In genomic region chr4:98570160-98570797, GRCh38 we compare ENCODE assay signal across 23 cellular contexts.
DNase-seq lines count a peak whose midpoint lies in the region; ATAC-seq and TF ChIP-seq lines count a peak whose summit lies in the region.
"Had no signal": no experiment of that assay in that cellular context is flagged by ENCODE, and none has a peak within 500 bp of the region (broad histone marks: within the 10 kb centered on the region; RNA-seq: fewer than 3 reads in every experiment).

No MANE protein-coding gene starts in this region.

- no peaks in the 10 kb centered on the region for H3K9me3 Mint-ChIP-seq in activated T-cell treated with anti-CD3 and anti-CD28 coated beads, Interleukin-2, amount 50 U/mL, for 24 hours
- no peaks in the 10 kb centered on the region for H3K9me3 Mint-ChIP-seq in activated naive CD8-positive, alpha-beta T cell treated with anti-CD3 and anti-CD28 coated beads, Interleukin-2, amount 50 U/mL, for 24 hours
- H3K9me3 Mint-ChIP-seq in stimulated activated naive CD8-positive, alpha-beta T cell treated with anti-CD3 and anti-CD28 coated beads, Interleukin-15, Interleukin-2, amounts not matched to agents 100 ng/mL and 50 ng/mL, for 24 hours: no peaks in the 10 kb centered on the region
- H3K9me3 Mint-ChIP-seq: activated CD4-positive, alpha-beta T cell treated with anti-CD3 and anti-CD28 coated beads, Interleukin-2, amount 10 ng/mL, durations not matched to agents 7 days and 5 days; IgD-negative memory B cell had no signal

- H3K36me3 Mint-ChIP-seq in activated T-cell treated with anti-CD3 and anti-CD28 coated beads, Interleukin-2, amount 50 U/mL, for 24 hours (ENCODE audit: low read depth): peaks cover 30% of the 10 kb centered on the region
- peaks cover 13% of the 10 kb centered on the region for H3K36me3 Mint-ChIP-seq in activated naive CD8-positive, alpha-beta T cell treated with anti-CD3 and anti-CD28 coated beads, Interleukin-2, amount 50 U/mL, for 24 hours (ENCODE audit: low read depth)
- H3K36me3 Mint-ChIP-seq in stimulated activated naive CD8-positive, alpha-beta T cell treated with anti-CD3 and anti-CD28 coated beads, Interleukin-15, Interleukin-2, amounts not matched to agents 100 ng/mL and 50 ng/mL, for 24 hours (ENCODE audit: low read depth): peaks cover 27% of the 10 kb centered on the region

- no peak overlapping the region for H3K4me3 Mint-ChIP-seq in activated T-cell treated with anti-CD3 and anti-CD28 coated beads, Interleukin-2, amount 50 U/mL, for 24 hours
- peak overlapping the region; percentile 10 for H3K4me3 Mint-ChIP-seq in activated naive CD8-positive, alpha-beta T cell treated with anti-CD3 and anti-CD28 coated beads, Interleukin-2, amount 50 U/mL, for 24 hours
- H3K4me3 Mint-ChIP-seq in stimulated activated naive CD8-positive, alpha-beta T cell treated with anti-CD3 and anti-CD28 coated beads, Interleukin-15, Interleukin-2, amounts not matched to agents 100 ng/mL and 50 ng/mL, for 24 hours: peak overlapping the region; percentile 9
- H3K4me3 Mint-ChIP-seq: activated CD4-positive, alpha-beta T cell treated with anti-CD3 and anti-CD28 coated beads, Interleukin-2, amount 10 ng/mL, durations not matched to agents 7 days and 5 days had no signal

- no peak for DNase-seq in activated T-cell treated with anti-CD3 and anti-CD28 coated beads, Interleukin-2, amount 50 U/mL, for 24 hours
- DNase-seq in activated T-cell treated with anti-CD3 and anti-CD28 coated beads, Interleukin-2, amount 50 U/mL, for 48 hours: no peak
- DNase-seq in activated naive CD8-positive, alpha-beta T cell treated with anti-CD3 and anti-CD28 coated beads, Interleukin-2, amount 50 U/mL, for 24 hours: no peak
- peak; percentile 50 for DNase-seq in fibroblast of pulmonary artery (ENCODE audit: low read depth)
- DNase-seq in iPS-NIHi7 (ENCODE audit: extremely low spot score): no peak
- no peak for DNase-seq in NCI-H526 treated with DMSO at 0.1 percent for 48 hours (lab: John Stamatoyannopoulos, UW)
- DNase-seq: activated CD4-positive, alpha-beta T cell treated with anti-CD3 and anti-CD28 coated beads, Interleukin-2, amount 10 ng/mL, durations not matched to agents 7 days and 5 days; activated CD8-positive, alpha-beta memory T cell treated with anti-CD3 and anti-CD28 coated beads, Interleukin-2, amount 50 U/mL, for 48 hours; brain microvascular endothelial cell; cortex of kidney; DMS53; kidney glomerular epithelial cell; NCI-H1105 treated with DMSO at 0.1 percent for 48 hours; NCI-H2029; NCI-H2227 treated with DMSO at 0.1 percent for 48 hours; NCI-H774; T-helper 2 cell had no signal

- TF ChIP-seq CTCF in fibroblast of pulmonary artery (IDR thresholded peaks at IDR 0.05; ENCODE audit: low read length, missing control alignments): no peak

- H3K4me3 ChIP-seq in fibroblast of pulmonary artery (replicated peaks; ENCODE audit: low read depth, low read length): no peak overlapping the region
- H3K4me3 ChIP-seq: A549, SK-N-MC, suprapubic skin had no signal

- ATAC-seq in activated naive CD8-positive, alpha-beta T cell treated with anti-CD3 and anti-CD28 coated beads, Interleukin-2, amount 50 U/mL, for 24 hours: peak; percentile 67
- ATAC-seq in HG02798 (IDR thresholded peaks at IDR 0.05; ENCODE audit: poor library complexity, unreplicated experiment): no peak
- ATAC-seq: A549 had no signal

- peak overlapping the region; percentile 88 for H3K27ac Mint-ChIP-seq in activated T-cell treated with anti-CD3 and anti-CD28 coated beads, Interleukin-2, amount 50 U/mL, for 24 hours
- peak overlapping the region; percentile 92 for H3K27ac Mint-ChIP-seq in activated naive CD8-positive, alpha-beta T cell treated with anti-CD3 and anti-CD28 coated beads, Interleukin-2, amount 50 U/mL, for 24 hours
- peak overlapping the region; percentile 96 for H3K27ac Mint-ChIP-seq in stimulated activated naive CD8-positive, alpha-beta T cell treated with anti-CD3 and anti-CD28 coated beads, Interleukin-15, Interleukin-2, amounts not matched to agents 100 ng/mL and 50 ng/mL, for 24 hours
- H3K27ac Mint-ChIP-seq: activated CD4-positive, alpha-beta T cell treated with anti-CD3 and anti-CD28 coated beads, Interleukin-2, amount 10 ng/mL, durations not matched to agents 7 days and 5 days had no signal

- H3K4me1 Mint-ChIP-seq in activated T-cell treated with anti-CD3 and anti-CD28 coated beads, Interleukin-2, amount 50 U/mL, for 24 hours (ENCODE audit: low read depth): peaks cover 52% of the 10 kb centered on the region
- H3K4me1 Mint-ChIP-seq in activated naive CD8-positive, alpha-beta T cell treated with anti-CD3 and anti-CD28 coated beads, Interleukin-2, amount 50 U/mL, for 24 hours: peaks cover 46% of the 10 kb centered on the region
- peaks cover 44% of the 10 kb centered on the region for H3K4me1 Mint-ChIP-seq in stimulated activated naive CD8-positive, alpha-beta T cell treated with anti-CD3 and anti-CD28 coated beads, Interleukin-15, Interleukin-2, amounts not matched to agents 100 ng/mL and 50 ng/mL, for 24 hours (ENCODE audit: low read depth)

- no peaks in the 10 kb centered on the region for H3K27me3 Mint-ChIP-seq in activated T-cell treated with anti-CD3 and anti-CD28 coated beads, Interleukin-2, amount 50 U/mL, for 24 hours
- no peaks in the 10 kb centered on the region for H3K27me3 Mint-ChIP-seq in activated naive CD8-positive, alpha-beta T cell treated with anti-CD3 and anti-CD28 coated beads, Interleukin-2, amount 50 U/mL, for 24 hours
- H3K27me3 Mint-ChIP-seq in stimulated activated naive CD8-positive, alpha-beta T cell treated with anti-CD3 and anti-CD28 coated beads, Interleukin-15, Interleukin-2, amounts not matched to agents 100 ng/mL and 50 ng/mL, for 24 hours: no peaks in the 10 kb centered on the region
- H3K27me3 Mint-ChIP-seq: activated CD4-positive, alpha-beta T cell treated with anti-CD3 and anti-CD28 coated beads, Interleukin-2, amount 10 ng/mL, durations not matched to agents 7 days and 5 days; IgD-negative memory B cell had no signal
